ENCODE assay signal across 13 cellular contexts in genomic region chr1:160125761-160126160, GRCh38. TPM values are rescaled to one million over a fixed set of nuclear protein-coding genes. Genes with fewer than 3 reads are reported as not detected.
DNase-seq lines count a peak whose midpoint lies in the region; ATAC-seq, FAIRE-seq and TF ChIP-seq lines count a peak whose summit lies in the region.
"Had no signal": no experiment of that assay in that cellular context is flagged by ENCODE, and none has a peak within 500 bp of the region (broad histone marks: within the 10 kb centered on the region; RNA-seq: fewer than 3 reads in every experiment).

No MANE protein-coding gene starts in this region.

- no peak overlapping the region for H3K27ac ChIP-seq in astrocyte (ENCODE audit: low read depth, low read length)
- H3K27ac ChIP-seq in kidney (ENCODE audit: low read depth in 2 of 2, low read length in 2 of 2) = no peak overlapping the region
- H3K27ac ChIP-seq: uterus had no signal

- peaks cover 8% of the 10 kb centered on the region for H3K27me3 Mint-ChIP-seq in stimulated activated naive CD8-positive, alpha-beta T cell treated with anti-CD3 and anti-CD28 coated beads, Interleukin-15, amount 100 ng/mL, for 72 hours
- peaks cover 1% of the 10 kb centered on the region for H3K27me3 Mint-ChIP-seq in astrocyte (ENCODE audit: low read depth, unreplicated experiment)

- no peak overlapping the region for H3K27ac Mint-ChIP-seq in stimulated activated naive CD8-positive, alpha-beta T cell treated with anti-CD3 and anti-CD28 coated beads, Interleukin-15, amount 100 ng/mL, for 72 hours
- peak overlapping the region; percentile 95 for H3K27ac Mint-ChIP-seq in astrocyte (ENCODE audit: unreplicated experiment)
- H3K27ac Mint-ChIP-seq: activated T-cell treated with anti-CD3 and anti-CD28 coated beads, Interleukin-2, amount 50 U/mL, for 24 hours had no signal

- H3K9ac ChIP-seq in astrocyte (ENCODE audit: low read length) (no peak overlapping the region), kidney (ENCODE audit: low read length in 2 of 2) (no peak overlapping the region)

- H3K4me1 ChIP-seq in astrocyte (ENCODE audit: insufficient read depth, low read length) (peaks cover 25% of the 10 kb centered on the region), kidney (ENCODE audit: control insufficient read depth in 1 of 2, insufficient read depth in 1 of 2, low read depth in 1 of 2, low read length in 2 of 2) (no peaks in the 10 kb centered on the region)
- H3K4me1 ChIP-seq: uterus had no signal

- peaks cover 1% of the 10 kb centered on the region for H3K36me3 Mint-ChIP-seq in astrocyte (ENCODE audit: low read depth, unreplicated experiment)

- H2AFZ ChIP-seq in astrocyte (ENCODE audit: low read depth, low read length) = no peak overlapping the region

- H3K4me3 ChIP-seq in astrocyte (ENCODE audit: insufficient read depth, low read depth, low read length) (no peak overlapping the region), kidney (ENCODE audit: low read length in 2 of 2) (no peak overlapping the region)
- H3K4me3 ChIP-seq: uterus had no signal

- H3K9me3 ChIP-seq in astrocyte (ENCODE audit: insufficient read depth, low read depth, low read length) (no peaks in the 10 kb centered on the region), kidney (ENCODE audit: control insufficient read depth in 1 of 2, low read length in 2 of 2) (no peaks in the 10 kb centered on the region)
- H3K9me3 ChIP-seq: uterus had no signal

- H3K4me3 Mint-ChIP-seq in stimulated activated naive CD8-positive, alpha-beta T cell treated with anti-CD3 and anti-CD28 coated beads, Interleukin-15, amount 100 ng/mL, for 72 hours = no peak overlapping the region
- no peak overlapping the region for H3K4me3 Mint-ChIP-seq in astrocyte (ENCODE audit: unreplicated experiment)
- H3K4me3 Mint-ChIP-seq: activated T-cell treated with anti-CD3 and anti-CD28 coated beads, Interleukin-2, amount 50 U/mL, for 24 hours had no signal

- DNase-seq in stimulated activated naive CD8-positive, alpha-beta T cell treated with anti-CD3 and anti-CD28 coated beads, Interleukin-15, Interleukin-2, amounts not matched to agents 100 U/mL and 50 U/mL, for 24 hours = no peak
- no peak for DNase-seq in stimulated activated naive CD8-positive, alpha-beta T cell treated with anti-CD3 and anti-CD28 coated beads, Interleukin-15, amount 100 ng/mL, for 72 hours
- peak; percentile 45 for DNase-seq in astrocyte (ENCODE audit: low read depth)
- DNase-seq in kidney = peak; percentile 2
- peak; percentile 64 for DNase-seq in urothelium cell line (ENCODE audit: low spot score)
- DNase-seq in GM13977 (ENCODE audit: low spot score) = no peak
- DNase-seq in NCI-H1417 treated with DMSO at 0.1 percent for 48 hours (lab: John Stamatoyannopoulos, UW) = no peak
- DNase-seq: activated CD4-positive, CD25-positive, alpha-beta regulatory T cell treated with anti-CD3 and anti-CD28 coated beads, Interleukin-2, amount 50 U/mL, for 72 hours; activated T-cell treated with anti-CD3 and anti-CD28 coated beads, Interleukin-2, amount 50 U/mL, for 24 hours; anterior cingulate cortex; hypothalamus; uterus had no signal

- peaks cover 6% of the 10 kb centered on the region for H3K4me1 Mint-ChIP-seq in stimulated activated naive CD8-positive, alpha-beta T cell treated with anti-CD3 and anti-CD28 coated beads, Interleukin-15, amount 100 ng/mL, for 72 hours
- H3K4me1 Mint-ChIP-seq in astrocyte (ENCODE audit: low read depth, unreplicated experiment) = peaks cover 53% of the 10 kb centered on the region

- H4K20me1 ChIP-seq in astrocyte (ENCODE audit: insufficient read depth, low read length) = no peaks in the 10 kb centered on the region

- H3K79me2 ChIP-seq in astrocyte (ENCODE audit: insufficient read depth, low read length) = no peaks in the 10 kb centered on the region

- FAIRE-seq in astrocyte (lab: Jason Lieb, UNC) (no peak), kidney (lab: Jason Lieb, UNC) (no peak), urothelium cell line (lab: Jason Lieb, UNC) (no peak)

- no peaks in the 10 kb centered on the region for H3K9me3 Mint-ChIP-seq in stimulated activated naive CD8-positive, alpha-beta T cell treated with anti-CD3 and anti-CD28 coated beads, Interleukin-15, amount 100 ng/mL, for 72 hours
- no peaks in the 10 kb centered on the region for H3K9me3 Mint-ChIP-seq in astrocyte (ENCODE audit: unreplicated experiment)
- H3K9me3 Mint-ChIP-seq: activated T-cell treated with anti-CD3 and anti-CD28 coated beads, Interleukin-2, amount 50 U/mL, for 24 hours had no signal

- H3K36me3 ChIP-seq in astrocyte (ENCODE audit: insufficient read depth, low read length) = no peaks in the 10 kb centered on the region
- H3K36me3 ChIP-seq in kidney (ENCODE audit: control insufficient read depth in 1 of 2, insufficient read depth in 2 of 2, low read length in 2 of 2) = no peaks in the 10 kb centered on the region
- H3K36me3 ChIP-seq: uterus had no signal

- H3K4me2 ChIP-seq in astrocyte (ENCODE audit: low read length) = peak overlapping the region; percentile 17

- no peak for TF ChIP-seq CTCF in astrocyte (IDR thresholded peaks at IDR 0.05; ENCODE audit: insufficient read depth, low read depth, low read length)
- no peak for TF ChIP-seq CTCF in kidney (IDR thresholded peaks at IDR 0.05; ENCODE audit: borderline replicate concordance, extremely low read depth, insufficient read depth)
- no peak for TF ChIP-seq CTCF in GM13977 (IDR thresholded peaks at IDR 0.05; ENCODE audit: extremely low read depth, insufficient read depth, missing control alignments)

- intact Hi-C loops in kidney (cut with DNase I) = no loop called here

- no peaks in the 10 kb centered on the region for H3K27me3 ChIP-seq in astrocyte (ENCODE audit: insufficient read depth, low read length)
- H3K27me3 ChIP-seq: uterus had no signal

- in situ Hi-C loops in GM13977 (cut with MboI; ENCODE audit: low pct_unique_long_range_greater_than_20kb, low sequenced_read_pairs, unreplicated experiment) = no loop called here

- peak; percentile 10 for ATAC-seq in stimulated activated naive CD8-positive, alpha-beta T cell treated with anti-CD3 and anti-CD28 coated beads, Interleukin-15, Interleukin-2, amounts not matched to agents 100 U/mL and 50 U/mL, for 24 hours
- ATAC-seq in stimulated activated naive CD8-positive, alpha-beta T cell treated with anti-CD3 and anti-CD28 coated beads, Interleukin-15, amount 100 ng/mL, for 72 hours = no peak
- ATAC-seq in HG03045 (IDR thresholded peaks at IDR 0.05; ENCODE audit: unreplicated experiment) = no peak

RNA-seq across cellular contexts. Expression of gene ATP1A2, which starts 10.2 kb away (rescaled TPM):
- total RNA-seq in astrocyte (2.5 and 3.5 TPM in 2 replicates), kidney (4.1 TPM)
- polyA plus RNA-seq in kidney (ENCODE audit: insufficient read depth, low read depth, low replicate concordance) = 5.5 TPM

RNA-seq across cellular contexts. Expression of gene ATP1A4, which starts 25.6 kb away (rescaled TPM):
- total RNA-seq in astrocyte = not detected in 2 replicates
- total RNA-seq in kidney = 0.19 TPM
- polyA plus RNA-seq in kidney (ENCODE audit: insufficient read depth, low read depth, low replicate concordance) = not detected

RNA-seq across cellular contexts. Expression of gene IGSF8, which starts 27.3 kb away (rescaled TPM):
- 42.8 and 45.8 TPM in 2 replicates for total RNA-seq in astrocyte
- 40.9 TPM for total RNA-seq in kidney
- polyA plus RNA-seq in kidney (ENCODE audit: insufficient read depth, low read depth, low replicate concordance) = 47.0 TPM

RNA-seq across cellular contexts. Expression of gene KCNJ9, which starts 44.4 kb away (rescaled TPM):
- total RNA-seq in astrocyte = not detected in 2 replicates
- not detected for total RNA-seq in kidney
- polyA plus RNA-seq in kidney (ENCODE audit: insufficient read depth, low read depth, low replicate concordance) = 0.09 TPM

RNA-seq across cellular contexts. Expression of gene KCNJ10, which starts 55.8 kb away (rescaled TPM):
- total RNA-seq in astrocyte = 0.27 and 0.29 TPM in 2 replicates
- 4.9 TPM for total RNA-seq in kidney
- 57.6 TPM for polyA plus RNA-seq in kidney (ENCODE audit: insufficient read depth, low read depth, low replicate concordance)

Comparison
In these comparisons a context has a peak if more than half of its experiments do, and no peak if none do; other contexts are left out.
1. DNase-seq: peak in astrocyte (single experiment), kidney (single experiment) and urothelium cell line (single experiment); none in stimulated activated naive CD8-positive, alpha-beta T cell treated with anti-CD3 and anti-CD28 coated beads, Interleukin-15, Interleukin-2, amounts not matched to agents 100 U/mL and 50 U/mL, for 24 hours (single experiment), stimulated activated naive CD8-positive, alpha-beta T cell treated with anti-CD3 and anti-CD28 coated beads, Interleukin-15, amount 100 ng/mL, for 72 hours (0 of 2), GM13977 (single experiment) and NCI-H1417 treated with DMSO at 0.1 percent for 48 hours (single experiment).